In the genomic region with DNA sequence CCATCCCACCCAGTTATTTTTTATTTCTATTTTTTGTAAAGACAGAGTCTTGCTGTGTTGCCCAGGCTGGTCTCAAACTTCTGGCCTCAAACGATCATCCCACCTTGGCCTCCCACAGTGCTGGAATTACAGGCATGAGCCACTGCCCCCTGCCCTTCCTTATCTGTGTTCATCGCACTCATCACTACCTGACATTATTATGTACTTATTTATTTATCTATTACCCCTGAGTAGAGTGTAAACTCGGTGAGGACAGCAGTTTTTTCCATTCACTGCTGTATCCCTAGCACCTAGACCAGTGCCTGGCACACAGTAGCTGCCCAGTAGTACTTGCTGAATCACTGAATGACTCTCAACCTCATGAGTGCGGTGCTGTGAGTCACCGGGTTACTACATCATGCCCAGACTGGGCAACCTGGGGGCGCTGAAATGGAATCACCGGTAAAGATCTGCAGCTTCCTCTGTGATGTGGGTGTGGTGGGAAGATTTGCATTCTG, we compare ENCODE assay signal across 8 cellular contexts.
A peak's percentile ranks its signal among the peaks of the same experiment; 100 is the strongest.
DNase-seq lines count a peak whose midpoint lies in the region; ATAC-seq and TF ChIP-seq lines count a peak whose summit lies in the region.

No MANE protein-coding gene starts in this region.

- peaks cover 0 to 24% (median 17%) of the 10 kb centered on the region in 4 donors for H3K4me1 ChIP-seq in sigmoid colon

- TF ChIP-seq POLR2A in sigmoid colon (IDR thresholded peaks at IDR 0.05): no peak

- no peaks in the 10 kb centered on the region for H3K36me3 ChIP-seq in sigmoid colon

- ATAC-seq in HG03342 (IDR thresholded peaks at IDR 0.05; ENCODE audit: unreplicated experiment): no peak

- intact Hi-C loops in sigmoid colon (cut with DNase I) (no loop called here), dorsolateral prefrontal cortex (cut with DNase I) (no loop called here), posterior vena cava (cut with DNase I) (no loop called here)

- peak overlapping the region; percentile 97 for H3K27ac ChIP-seq in RWPE1
- peak overlapping the region in 3 of 4 donors; percentile 36 to 48 (median 40) for H3K27ac ChIP-seq in sigmoid colon
- H3K27ac ChIP-seq in dorsolateral prefrontal cortex: no peak overlapping the region

- peak; percentile 66 for DNase-seq in GM04504 (ENCODE audit: low read depth)
- DNase-seq in RWPE1 (ENCODE audit: low spot score): peak; percentile 94
- DNase-seq in foreskin fibroblast: peak; percentile 89 to 93
- DNase-seq in sigmoid colon: no peak
- no peak for DNase-seq in dorsolateral prefrontal cortex
- no peak for DNase-seq in posterior vena cava (ENCODE audit: low spot score)
- no peak for DNase-seq in UCSD-AML1 (lab: John Stamatoyannopoulos, UW; ENCODE audit: unreplicated experiment)

- TF ChIP-seq CTCF in RWPE1 (conservative IDR thresholded peaks at IDR 0.05; ENCODE audit: low read depth) (no peak), foreskin fibroblast (IDR thresholded peaks at IDR 0.05; ENCODE audit: low read depth, low read length) (no peak), sigmoid colon (IDR thresholded peaks at IDR 0.05) (no peak), dorsolateral prefrontal cortex (IDR thresholded peaks at IDR 0.05 in 54 of 56, conservative IDR thresholded peaks at IDR 0.05 in 2 of 56; ENCODE audit: low read depth in 1 of 56, partially characterized antibody in 56 of 56) (no peak)

- WGBS in sigmoid colon, 2 donors: 30 to 70% methylated on average over 7 of the region's 7 CpGs

- CTCF ChIA-PET in RWPE1 (lab: Yijun Ruan, JAX): no interaction called here

- H3K4me3 ChIP-seq in foreskin fibroblast (ENCODE audit: low read depth in 1 of 2, low read length in 2 of 2) (no peak overlapping the region), sigmoid colon (no peak overlapping the region), dorsolateral prefrontal cortex (no peak overlapping the region)

- H3K9me3 ChIP-seq in sigmoid colon: no peaks in the 10 kb centered on the region

- H3K27me3 ChIP-seq in sigmoid colon (no peaks in the 10 kb centered on the region), dorsolateral prefrontal cortex (no peaks in the 10 kb centered on the region)

- no peak for TF ChIP-seq EP300 in sigmoid colon (IDR thresholded peaks at IDR 0.05)

- POLR2A ChIA-PET in RWPE1 (lab: Yijun Ruan, JAX; ENCODE audit: low non-redundant PET): interaction anchor here (0.7 kb wide), 1 partner anchor 89 kb away, joined by 8 read pairs; no protein-coding TSS in a partner anchor

Comparison
In these comparisons a context has a peak if more than half of its experiments do, and no peak if none do; other contexts are left out.
1. DNase-seq: peak in GM04504 (single experiment), RWPE1 (single experiment) and foreskin fibroblast (2 of 2); none in sigmoid colon (single experiment), dorsolateral prefrontal cortex (0 of 10), posterior vena cava (single experiment) and UCSD-AML1 (single experiment).
2. H3K27ac ChIP-seq: peak in RWPE1 (single experiment) and sigmoid colon (3 of 4); none in dorsolateral prefrontal cortex (0 of 59).